In the genomic region with DNA sequence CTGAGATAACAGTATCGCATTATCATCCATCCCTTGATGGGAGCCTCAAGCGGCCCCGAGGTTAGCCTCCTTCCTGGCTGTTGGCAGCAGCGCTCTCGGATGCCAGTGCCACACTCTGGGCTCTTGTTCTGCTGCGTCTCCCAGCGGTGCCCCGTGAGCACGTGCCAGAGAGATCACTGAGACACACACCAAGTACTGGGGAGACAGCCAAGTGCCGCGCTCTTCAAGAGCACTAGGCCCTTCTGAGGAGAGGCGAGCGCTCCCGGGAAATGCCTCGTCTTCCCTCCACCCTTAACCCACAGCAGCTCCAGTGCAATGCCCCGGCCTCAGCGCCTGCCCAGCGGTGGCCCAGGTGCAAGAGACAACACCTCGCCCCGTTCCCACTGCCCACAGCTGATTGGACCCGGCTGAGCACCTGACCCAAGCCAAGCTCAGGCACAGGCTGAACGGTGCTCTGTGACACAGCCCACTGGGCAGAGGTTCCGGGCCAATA, we compare ENCODE assay signal across 24 cellular contexts.
DNase-seq lines count a peak whose midpoint lies in the region; ATAC-seq and TF ChIP-seq lines count a peak whose summit lies in the region.
"Had no signal": no experiment of that assay in that cellular context is flagged by ENCODE, and none has a peak within 500 bp of the region (broad histone marks: within the 10 kb centered on the region; RNA-seq: fewer than 3 reads in every experiment).

No MANE protein-coding gene starts in this region.

- no TSS peak for BruUV-seq in PC-3 (replicated peaks; lab: Mats Ljungman, UMichigan)

- no peaks in the 10 kb centered on the region for H3K9me2 ChIP-seq in PC-3 (replicated peaks; ENCODE audit: low read length)

- H3K4me1 ChIP-seq in PC-3 (ENCODE audit: insufficient read depth, low read length): peaks cover 29% of the 10 kb centered on the region
- peaks cover 10% of the 10 kb centered on the region for H3K4me1 ChIP-seq in parathyroid adenoma
- H3K4me1 ChIP-seq: gastrocnemius medialis had no signal

- no peak overlapping the region for H2AFZ ChIP-seq in PC-3 (ENCODE audit: low read length)
- no peak overlapping the region for H2AFZ ChIP-seq in parathyroid adenoma
- H2AFZ ChIP-seq: neural progenitor cell had no signal

- TF ChIP-seq CTCF in PC-3 (conservative IDR thresholded peaks at IDR 0.05; ENCODE audit: low read depth, low read length) (no peak), parathyroid adenoma (IDR thresholded peaks at IDR 0.05) (no peak)

- no peaks in the 10 kb centered on the region for H3K79me2 ChIP-seq in PC-3 (ENCODE audit: low read length)
- H3K79me2 ChIP-seq in parathyroid adenoma: no peaks in the 10 kb centered on the region

- no peak for ATAC-seq in PC-3
- peak; percentile 92 for ATAC-seq in left ventricle myocardium superior
- ATAC-seq in GM21619 (IDR thresholded peaks at IDR 0.05; ENCODE audit: unreplicated experiment): no peak
- no peak for ATAC-seq in HG03039 (IDR thresholded peaks at IDR 0.05; ENCODE audit: unreplicated experiment)
- ATAC-seq in GM21360 (IDR thresholded peaks at IDR 0.05; ENCODE audit: unreplicated experiment): no peak
- ATAC-seq: activated CD8-positive, alpha-beta T cell treated with anti-CD3 and anti-CD28 coated beads for 36 hours; gastrocnemius medialis had no signal

- CTCF ChIA-PET in PC-3 (lab: Charles Lee): no interaction called here

- H3K27ac ChIP-seq in PC-3 (ENCODE audit: low read length): peak overlapping the region; percentile 93
- no peak overlapping the region for H3K27ac ChIP-seq in parathyroid adenoma
- H3K27ac ChIP-seq: brain microvascular endothelial cell, gastrocnemius medialis, HL-60, neural progenitor cell had no signal

- H3K4me2 ChIP-seq in PC-3 (ENCODE audit: low read length) (no peak overlapping the region), parathyroid adenoma (ENCODE audit: low read length) (peak overlapping the region; percentile 26)
- H3K4me2 ChIP-seq: neural progenitor cell had no signal

- H4K20me1 ChIP-seq in PC-3 (ENCODE audit: low read length): no peaks in the 10 kb centered on the region

- no peaks in the 10 kb centered on the region for H3K36me3 ChIP-seq in PC-3 (ENCODE audit: low read depth, low read length)
- H3K36me3 ChIP-seq in parathyroid adenoma (ENCODE audit: control insufficient read depth, insufficient read depth, low read length): no peaks in the 10 kb centered on the region
- H3K36me3 ChIP-seq: brain microvascular endothelial cell, gastrocnemius medialis, neural progenitor cell had no signal

- POLR2A ChIA-PET in PC-3 (lab: Charles Lee; ENCODE audit: unreplicated experiment): no interaction called here

- H3K27me3 ChIP-seq in PC-3 (ENCODE audit: low read length): no peaks in the 10 kb centered on the region
- no peaks in the 10 kb centered on the region for H3K27me3 ChIP-seq in parathyroid adenoma (ENCODE audit: control insufficient read depth, insufficient read depth, low read length)
- H3K27me3 ChIP-seq: brain microvascular endothelial cell, gastrocnemius medialis, neural progenitor cell had no signal

- DNase-seq in DMS79 (lab: John Stamatoyannopoulos, UW) (peak; percentile 46), PC-3 (no peak), left ventricle myocardium superior (peak; percentile 72), NCI-H774 (lab: John Stamatoyannopoulos, UW) (no peak)
- DNase-seq: activated CD8-positive, alpha-beta memory T cell treated with anti-CD3 and anti-CD28 coated beads, Interleukin-2, amount 50 U/mL, for 48 hours; activated CD8-positive, alpha-beta T cell treated with anti-CD3 and anti-CD28 coated beads for 36 hours; amniotic stem cell; brain microvascular endothelial cell; CD4-positive, CD25-positive, alpha-beta regulatory T cell; gastrocnemius medialis; GOT3; hippocampal formation; mesenchymal stem cell; NCI-H2081; NCI-H226; NCI-H526 treated with DMSO at 0.1 percent for 48 hours; SHP77 treated with DMSO at 0.1 percent for 48 hours; stimulated activated CD4-positive, alpha-beta T cell treated with anti-CD3 and anti-CD28 coated beads, Interleukin-4, amount 100 ng/mL, for 24 hours had no signal

- intact Hi-C loops in PC-3 (cut with micrococcal nuclease): loop anchor here (1.0 kb wide), 1 partner anchor 138 kb away; no protein-coding TSS in a partner anchor
- intact Hi-C loops in left ventricle myocardium superior (cut with micrococcal nuclease): no loop called here

- peaks cover 14% of the 10 kb centered on the region for H3F3A ChIP-seq in PC-3 (ENCODE audit: low read length, unreplicated experiment)

- H3K9me3 ChIP-seq in PC-3 (ENCODE audit: low read length) (no peaks in the 10 kb centered on the region), parathyroid adenoma (ENCODE audit: control insufficient read depth, low read length) (no peaks in the 10 kb centered on the region)
- H3K9me3 ChIP-seq: gastrocnemius medialis had no signal

- H3K9ac ChIP-seq in PC-3 (ENCODE audit: low read length) (peak overlapping the region; percentile 69), parathyroid adenoma (no peak overlapping the region)
- H3K9ac ChIP-seq: neural progenitor cell had no signal

- H3K4me3 ChIP-seq in PC-3 (ENCODE audit: low read length) (no peak overlapping the region), parathyroid adenoma (ENCODE audit: low read depth, low read length) (no peak overlapping the region)
- H3K4me3 ChIP-seq: gastrocnemius medialis, neural progenitor cell had no signal

Comparison
In these comparisons a context has a peak if more than half of its experiments do, and no peak if none do; other contexts are left out.
1. DNase-seq: peak in DMS79 (single experiment) and left ventricle myocardium superior (single experiment); none in PC-3 (single experiment) and NCI-H774 (single experiment).